Comparison of ENCODE assay signal across 29 cellular contexts in the genomic region with DNA sequence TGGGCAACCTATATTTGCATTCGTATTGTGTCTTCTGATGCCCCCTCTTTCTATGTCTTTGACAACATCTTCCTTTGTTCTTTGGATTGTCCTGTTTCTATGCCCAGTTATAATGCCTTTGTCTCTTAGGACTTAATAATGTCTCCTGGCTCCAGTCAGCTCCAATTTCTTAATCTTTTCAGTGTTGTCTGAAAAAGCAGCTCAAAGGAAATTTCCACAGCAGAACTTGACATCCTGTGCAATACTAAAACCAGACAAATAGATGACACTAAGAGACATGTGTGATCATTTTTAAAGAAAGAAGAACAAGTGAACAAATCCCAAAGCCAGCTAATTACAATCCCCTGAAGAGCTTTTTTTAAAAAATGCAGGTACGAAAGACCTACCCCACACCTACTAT. TPM values are rescaled to one million over a fixed set of nuclear protein-coding genes. Genes with fewer than 3 reads are reported as not detected.
"Had no signal": no experiment of that assay in that cellular context is flagged by ENCODE, and none has a peak within 500 bp of the region (broad histone marks: within the 10 kb centered on the region; RNA-seq: fewer than 3 reads in every experiment).

No MANE protein-coding gene starts in this region.

- H3K36me3 ChIP-seq: ascending aorta, brain microvascular endothelial cell, esophagus muscularis mucosa, gastrocnemius medialis, heart right ventricle had no signal

- H2AFZ ChIP-seq: hepatocyte had no signal

- H3K4me3 ChIP-seq: ascending aorta, esophagus muscularis mucosa, gastrocnemius medialis, heart right ventricle, hepatocyte had no signal

- H3K27ac ChIP-seq: ascending aorta, brain microvascular endothelial cell, esophagus muscularis mucosa, foreskin keratinocyte, gastrocnemius medialis, heart right ventricle, hepatocyte had no signal

- H3K4me1 ChIP-seq: ascending aorta, foreskin keratinocyte, gastrocnemius medialis, heart right ventricle had no signal

- H3K27me3 ChIP-seq: ascending aorta, brain microvascular endothelial cell, esophagus muscularis mucosa, gastrocnemius medialis, heart right ventricle, hepatocyte had no signal

- H3K9me3 ChIP-seq: ascending aorta, esophagus muscularis mucosa, gastrocnemius medialis, heart right ventricle had no signal

- H3K4me2 ChIP-seq: hepatocyte had no signal

- ATAC-seq: activated CD4-positive, alpha-beta T cell treated with anti-CD3 and anti-CD28 coated beads for 36 hours; activated CD8-positive, alpha-beta T cell treated with anti-CD3 and anti-CD28 coated beads, Interleukin-2, amount 10 ng/mL, durations not matched to agents 7 days and 5 days; activated naive CD4-positive, alpha-beta T cell treated with anti-CD3 and anti-CD28 coated beads, Interleukin-2, amount 50 U/mL, for 72 hours; activated T-cell treated with anti-CD3 and anti-CD28 coated beads, Interleukin-2, amount 50 U/mL, for 72 hours; effector memory CD8-positive, alpha-beta T cell; foreskin keratinocyte; gastrocnemius medialis; heart right ventricle had no signal

- DNase-seq: activated CD4-positive, alpha-beta memory T cell treated with anti-CD3 and anti-CD28 coated beads for 36 hours; activated CD4-positive, alpha-beta T cell treated with anti-CD3 and anti-CD28 coated beads for 36 hours; activated CD4-positive, alpha-beta T cell treated with anti-CD3 and anti-CD28 coated beads, Interleukin-2, amount 10 ng/mL, durations not matched to agents 24 days and 14 days; activated CD4-positive, CD25-positive, alpha-beta regulatory T cell; activated CD4-positive, CD25-positive, alpha-beta regulatory T cell treated with anti-CD3 and anti-CD28 coated beads, Interleukin-2, amount 50 U/mL, for 72 hours; activated CD8-positive, alpha-beta memory T cell treated with anti-CD3 and anti-CD28 coated beads, Interleukin-2, amount 50 U/mL, for 48 hours; activated CD8-positive, alpha-beta T cell treated with anti-CD3 and anti-CD28 coated beads, Interleukin-2, amount 10 ng/mL, durations not matched to agents 7 days and 5 days; activated gamma-delta T cell; activated naive CD4-positive, alpha-beta T cell; activated naive CD4-positive, alpha-beta T cell treated with anti-CD3 and anti-CD28 coated beads, Interleukin-2, amount 10 ng/mL, durations not matched to agents 7 days and 5 days; activated naive CD8-positive, alpha-beta T cell treated with anti-CD3 and anti-CD28 coated beads, Interleukin-2, amount 10 ng/mL, durations not matched to agents 7 days and 5 days; activated T-cell treated with anti-CD3 and anti-CD28 coated beads for 4 hours; activated T-cell treated with anti-CD3 and anti-CD28 coated beads, Interleukin-2, amount 50 U/mL, for 24 hours; activated T-cell treated with anti-CD3 and anti-CD28 coated beads, Interleukin-2, amount 50 U/mL, for 72 hours; brain microvascular endothelial cell; cortex of kidney; dermis blood vessel endothelial cell; effector CD4-positive, alpha-beta T cell; effector memory CD8-positive, alpha-beta T cell; erythroblast; foreskin keratinocyte; gastrocnemius medialis; heart right ventricle; T-helper 2 cell had no signal

- H3K79me2 ChIP-seq: hepatocyte had no signal

RNA-seq across cellular contexts. Expression of a gene that starts 47.7 kb away (rescaled TPM):
- total RNA-seq: activated CD4-positive, alpha-beta memory T cell treated with anti-CD3 and anti-CD28 coated beads for 36 hours; activated CD4-positive, alpha-beta T cell treated with anti-CD3 and anti-CD28 coated beads for 36 hours; activated CD4-positive, alpha-beta T cell treated with anti-CD3 and anti-CD28 coated beads, Interleukin-2, amount 10 ng/mL, durations not matched to agents 24 days and 14 days; activated CD8-positive, alpha-beta T cell treated with anti-CD3 and anti-CD28 coated beads, Interleukin-2, amount 10 ng/mL, durations not matched to agents 7 days and 5 days; activated naive CD4-positive, alpha-beta T cell treated with anti-CD3 and anti-CD28 coated beads, Interleukin-2, amount 50 U/mL, for 72 hours; activated naive CD8-positive, alpha-beta T cell treated with anti-CD3 and anti-CD28 coated beads, Interleukin-2, amount 10 ng/mL, durations not matched to agents 7 days and 5 days; activated T-cell treated with anti-CD3 and anti-CD28 coated beads, Interleukin-2, amount 50 U/mL, for 72 hours; chondrocyte; foreskin keratinocyte had no signal

RNA-seq across cellular contexts. Expression of a gene that starts 51.5 kb away (rescaled TPM):
- total RNA-seq: activated CD4-positive, alpha-beta memory T cell treated with anti-CD3 and anti-CD28 coated beads for 36 hours; activated CD4-positive, alpha-beta T cell treated with anti-CD3 and anti-CD28 coated beads for 36 hours; activated CD4-positive, alpha-beta T cell treated with anti-CD3 and anti-CD28 coated beads, Interleukin-2, amount 10 ng/mL, durations not matched to agents 24 days and 14 days; activated CD8-positive, alpha-beta T cell treated with anti-CD3 and anti-CD28 coated beads, Interleukin-2, amount 10 ng/mL, durations not matched to agents 7 days and 5 days; activated naive CD4-positive, alpha-beta T cell treated with anti-CD3 and anti-CD28 coated beads, Interleukin-2, amount 50 U/mL, for 72 hours; activated naive CD8-positive, alpha-beta T cell treated with anti-CD3 and anti-CD28 coated beads, Interleukin-2, amount 10 ng/mL, durations not matched to agents 7 days and 5 days; activated T-cell treated with anti-CD3 and anti-CD28 coated beads, Interleukin-2, amount 50 U/mL, for 72 hours; ascending aorta; chondrocyte; foreskin keratinocyte; gastrocnemius medialis had no signal
